Comparison of ENCODE assay signal across 1 cellular context in genomic region chr11:119092880-119093665, GRCh38.
TF ChIP-seq lines count a peak whose summit lies in the region.

No MANE protein-coding gene starts in this region.

TF ChIP-seq in IMR-90, 13 proteins besides CTCF, POLR2A, EP300 and RAD21:
- TF ChIP-seq MXI1 (IDR thresholded peaks at IDR 0.05; ENCODE audit: borderline replicate concordance, low read depth, low read length) (no peak), NFE2L2 (IDR thresholded peaks at IDR 0.05; ENCODE audit: low read depth, low read length) (no peak), FOS (IDR thresholded peaks at IDR 0.05; ENCODE audit: low read depth, low read length) (no peak), SMC3 (IDR thresholded peaks at IDR 0.05; ENCODE audit: low read depth, low read length) (no peak), ELK1 (IDR thresholded peaks at IDR 0.05; ENCODE audit: borderline replicate concordance, low read depth, low read length) (no peak), CEBPB (IDR thresholded peaks at IDR 0.05; ENCODE audit: low read depth, low read length) (no peak), BHLHE40 (IDR thresholded peaks at IDR 0.05; ENCODE audit: low read depth, low read length) (no peak), RCOR1 (IDR thresholded peaks at IDR 0.05; ENCODE audit: insufficient replicate concordance, low read length) (no peak), RFX5 (IDR thresholded peaks at IDR 0.05; ENCODE audit: low read depth, low read length) (no peak), USF2 (IDR thresholded peaks at IDR 0.05; ENCODE audit: low read depth, low read length) (no peak), MAFK (IDR thresholded peaks at IDR 0.05; ENCODE audit: low read depth, low read length) (no peak), CHD1 (IDR thresholded peaks at IDR 0.05; ENCODE audit: low read depth, low read length) (no peak), MAZ (IDR thresholded peaks at IDR 0.05; ENCODE audit: borderline replicate concordance, low read depth, low read length) (no peak)
